In the genomic region with DNA sequence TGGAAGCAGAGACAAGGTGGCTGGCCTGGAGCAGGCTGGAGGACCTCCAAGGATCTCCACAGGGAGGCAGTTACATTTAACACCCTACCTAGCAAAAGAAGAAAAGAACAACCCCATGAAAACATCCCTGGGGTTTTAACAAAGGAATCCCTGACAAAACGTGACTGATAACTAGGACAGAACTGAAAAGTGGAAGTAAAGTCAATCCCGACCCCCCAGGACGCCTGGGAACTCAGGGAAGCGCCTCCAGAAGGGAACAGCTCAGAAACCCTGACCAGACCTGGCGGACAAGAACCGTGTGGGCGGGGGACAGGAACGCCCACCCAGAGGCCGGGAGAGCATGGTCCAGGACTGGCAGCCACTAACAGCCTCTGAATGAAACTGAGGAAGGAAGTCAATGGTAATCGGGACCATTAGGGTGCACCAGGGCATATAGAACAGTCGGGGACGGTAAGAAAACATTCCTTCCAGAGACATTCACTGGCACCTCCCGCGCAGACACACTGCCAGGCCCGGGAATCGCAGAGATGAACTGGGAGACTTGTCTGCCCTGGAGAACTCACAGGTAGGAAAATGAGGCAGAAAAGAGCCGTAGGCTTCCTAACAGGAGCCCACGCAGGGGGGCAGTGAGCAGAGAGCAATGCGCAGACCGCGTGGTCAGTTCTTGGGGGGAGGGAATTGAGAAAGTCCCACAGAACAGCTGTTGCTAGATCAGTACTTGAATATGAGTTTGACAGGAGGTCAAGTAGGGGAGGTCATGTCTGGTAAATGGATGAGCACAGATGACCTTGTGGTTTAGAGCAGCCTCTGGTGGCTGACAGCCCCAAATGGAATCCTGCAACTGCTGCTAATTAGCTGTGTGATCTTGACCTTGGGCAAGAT, we compare ENCODE assay signal across 8 cellular contexts. TPM values are rescaled to one million over a fixed set of nuclear protein-coding genes. Genes with fewer than 3 reads are reported as not detected.
A peak's percentile ranks its signal among the peaks of the same experiment; 100 is the strongest.
DNase-seq lines count a peak whose midpoint lies in the region; ATAC-seq and TF ChIP-seq lines count a peak whose summit lies in the region.

No MANE protein-coding gene starts in this region.

- H3K27me3 Mint-ChIP-seq in activated naive CD8-positive, alpha-beta T cell treated with anti-CD3 and anti-CD28 coated beads, Interleukin-2, amount 50 U/mL, for 24 hours: peaks cover 29% of the 10 kb centered on the region
- no peaks in the 10 kb centered on the region for H3K27me3 Mint-ChIP-seq in osteocyte (ENCODE audit: unreplicated experiment)

- intact Hi-C loops in cardiac septum (cut with DNase I): loop anchor here (1.0 to 10.0 kb wide), 5 partner anchors 100 to 338 kb away; partner anchors contain the start of genes CNOT11 and RPL31

- peak; percentile 66 for DNase-seq in COLO829 (ENCODE audit: low spot score)
- peak; percentile 63 for DNase-seq in NCI-H748 (lab: John Stamatoyannopoulos, UW; ENCODE audit: unreplicated experiment)
- DNase-seq in activated naive CD8-positive, alpha-beta T cell treated with anti-CD3 and anti-CD28 coated beads, Interleukin-2, amount 50 U/mL, for 24 hours: peak; percentile 16
- DNase-seq in cardiac septum (ENCODE audit: low spot score): peak; percentile 77
- DNase-seq in osteocyte (ENCODE audit: extremely low spot score, unreplicated experiment): no peak
- DNase-seq in activated gamma-delta T cell (lab: John Stamatoyannopoulos, UW): no peak

- no peak overlapping the region for H3K27ac Mint-ChIP-seq in activated naive CD8-positive, alpha-beta T cell treated with anti-CD3 and anti-CD28 coated beads, Interleukin-2, amount 50 U/mL, for 24 hours
- peak overlapping the region; percentile 78 for H3K27ac Mint-ChIP-seq in osteocyte (ENCODE audit: unreplicated experiment)

- peak overlapping the region; percentile 71 for H3K4me3 Mint-ChIP-seq in activated naive CD8-positive, alpha-beta T cell treated with anti-CD3 and anti-CD28 coated beads, Interleukin-2, amount 50 U/mL, for 24 hours
- peak overlapping the region; percentile 73 for H3K4me3 Mint-ChIP-seq in osteocyte (ENCODE audit: unreplicated experiment)

- H3K4me1 Mint-ChIP-seq in activated naive CD8-positive, alpha-beta T cell treated with anti-CD3 and anti-CD28 coated beads, Interleukin-2, amount 50 U/mL, for 24 hours: peaks cover 24% of the 10 kb centered on the region
- H3K4me1 Mint-ChIP-seq in osteocyte (ENCODE audit: unreplicated experiment): peaks cover 38% of the 10 kb centered on the region

- peak; percentile 76 for TF ChIP-seq CTCF in osteocyte (IDR thresholded peaks at IDR 0.05)

- H3K36me3 Mint-ChIP-seq in activated naive CD8-positive, alpha-beta T cell treated with anti-CD3 and anti-CD28 coated beads, Interleukin-2, amount 50 U/mL, for 24 hours (ENCODE audit: low read depth): no peaks in the 10 kb centered on the region
- H3K36me3 Mint-ChIP-seq in osteocyte (ENCODE audit: unreplicated experiment): no peaks in the 10 kb centered on the region

- H3K9me3 Mint-ChIP-seq in activated naive CD8-positive, alpha-beta T cell treated with anti-CD3 and anti-CD28 coated beads, Interleukin-2, amount 50 U/mL, for 24 hours: no peaks in the 10 kb centered on the region
- no peaks in the 10 kb centered on the region for H3K9me3 Mint-ChIP-seq in osteocyte (ENCODE audit: unreplicated experiment)

- ATAC-seq in GM19025 (IDR thresholded peaks at IDR 0.05; ENCODE audit: low read depth, unreplicated experiment): peak; percentile 62
- ATAC-seq in HG03354 (IDR thresholded peaks at IDR 0.05; ENCODE audit: poor library complexity, severe bottlenecking, unreplicated experiment): peak; percentile 76
- peak; percentile 29 for ATAC-seq in activated naive CD8-positive, alpha-beta T cell treated with anti-CD3 and anti-CD28 coated beads, Interleukin-2, amount 50 U/mL, for 24 hours

RNA-seq across cellular contexts. Expression of gene TBC1D8, which starts 1.3 kb away (rescaled TPM):
- total RNA-seq in cardiac septum (52.3 TPM), osteocyte (15.2 and 16.3 TPM in 2 replicates)

Comparison
In these comparisons a context has a peak if more than half of its experiments do, and no peak if none do; other contexts are left out.
1. DNase-seq: peak in COLO829 (single experiment), NCI-H748 (single experiment), activated naive CD8-positive, alpha-beta T cell treated with anti-CD3 and anti-CD28 coated beads, Interleukin-2, amount 50 U/mL, for 24 hours (single experiment) and cardiac septum (single experiment); none in osteocyte (single experiment) and activated gamma-delta T cell (single experiment).
2. Peak in every context shown above with its lines, with median percentiles within 50 percentile points of each other: ATAC-seq.